32 cellular contexts compared by ENCODE assay signal in genomic region chr6:88810089-88810488, GRCh38.
"Had no signal": no experiment of that assay in that cellular context is flagged by ENCODE, and none has a peak within 500 bp of the region (broad histone marks: within the 10 kb centered on the region; RNA-seq: fewer than 3 reads in every experiment).

No MANE protein-coding gene starts in this region.

- H3K27me3 ChIP-seq: adrenal gland, ascending aorta, body of pancreas, brain microvascular endothelial cell, breast epithelium, cardiac muscle cell had no signal

- H3K36me3 ChIP-seq: adrenal gland, ascending aorta, brain microvascular endothelial cell, breast epithelium, cardiac muscle cell had no signal

- H3K4me1 ChIP-seq: body of pancreas, breast epithelium had no signal

- H3K4me3 ChIP-seq: adrenal gland, ascending aorta, body of pancreas, breast epithelium, cardiac muscle cell had no signal

- DNase-seq: activated effector memory CD4-positive, alpha-beta T cell treated with anti-CD3 and anti-CD28 coated beads, Interleukin-2, amount 50 U/mL, for 16 hours; activated effector memory CD4-positive, alpha-beta T cell treated with Interleukin-2 at 50 U/mL for 16 hours; activated gamma-delta T cell; activated gamma-delta T cell treated with Interleukin-2 at 50 U/mL for 16 hours; activated naive CD4-positive, alpha-beta T cell; activated naive CD4-positive, alpha-beta T cell treated with anti-CD3 and anti-CD28 coated beads for 36 hours; activated naive CD4-positive, alpha-beta T cell treated with anti-CD3 and anti-CD28 coated beads, Interleukin-2, amount 10 ng/mL, durations not matched to agents 7 days and 5 days; activated naive CD4-positive, alpha-beta T cell treated with anti-CD3 and anti-CD28 coated beads, Interleukin-2, amount 50 U/mL, for 16 hours; activated naive CD4-positive, alpha-beta T cell treated with Interleukin-2 at 50 U/mL for 16 hours; activated naive CD8-positive, alpha-beta T cell treated with anti-CD3 and anti-CD28 coated beads for 36 hours; activated naive CD8-positive, alpha-beta T cell treated with anti-CD3 and anti-CD28 coated beads, Interleukin-2, amount 10 ng/mL, durations not matched to agents 7 days and 5 days; activated naive CD8-positive, alpha-beta T cell treated with anti-CD3 and anti-CD28 coated beads, Interleukin-2, amount 50 U/mL, for 24 hours; activated T-cell treated with anti-CD3 and anti-CD28 coated beads, Interleukin-2, amount 50 U/mL, for 1 hour; activated T-cell treated with anti-CD3 and anti-CD28 coated beads, Interleukin-2, amount 50 U/mL, for 24 hours; activated T-cell treated with anti-CD3 and anti-CD28 coated beads, Interleukin-2, amount 50 U/mL, for 4 hours; activated T-cell treated with anti-CD3 and anti-CD28 coated beads, Interleukin-2, amount 50 U/mL, for 48 hours; activated T-cell treated with anti-CD3 and anti-CD28 coated beads, Interleukin-2, amount 50 U/mL, for 72 hours; adrenal gland; amniotic stem cell; amygdala; anterior cingulate cortex; aorta; body of pancreas; brain microvascular endothelial cell; caudate nucleus; central memory CD4-positive, alpha-beta T cell; cerebellar nuclear complex had no signal

- H3K27ac ChIP-seq: adrenal gland, ascending aorta, body of pancreas, brain microvascular endothelial cell, breast epithelium, cardiac muscle cell had no signal

- ATAC-seq: activated naive CD4-positive, alpha-beta T cell treated with anti-CD3 and anti-CD28 coated beads, Interleukin-2, amount 50 U/mL, for 72 hours; activated naive CD8-positive, alpha-beta T cell treated with anti-CD3 and anti-CD28 coated beads, Interleukin-2, amount 50 U/mL, for 24 hours; activated T-cell treated with anti-CD3 and anti-CD28 coated beads, Interleukin-2, amount 50 U/mL, for 4 hours; activated T-cell treated with anti-CD3 and anti-CD28 coated beads, Interleukin-2, amount 50 U/mL, for 72 hours; activated T-helper 17 cell treated with anti-CD3 and anti-CD28 coated beads, Interleukin-2, amount 50 U/mL, for 72 hours; body of pancreas had no signal

- H3K9me3 ChIP-seq: body of pancreas, breast epithelium had no signal
